ENCODE assay signal across 1 cellular context in the genomic region with DNA sequence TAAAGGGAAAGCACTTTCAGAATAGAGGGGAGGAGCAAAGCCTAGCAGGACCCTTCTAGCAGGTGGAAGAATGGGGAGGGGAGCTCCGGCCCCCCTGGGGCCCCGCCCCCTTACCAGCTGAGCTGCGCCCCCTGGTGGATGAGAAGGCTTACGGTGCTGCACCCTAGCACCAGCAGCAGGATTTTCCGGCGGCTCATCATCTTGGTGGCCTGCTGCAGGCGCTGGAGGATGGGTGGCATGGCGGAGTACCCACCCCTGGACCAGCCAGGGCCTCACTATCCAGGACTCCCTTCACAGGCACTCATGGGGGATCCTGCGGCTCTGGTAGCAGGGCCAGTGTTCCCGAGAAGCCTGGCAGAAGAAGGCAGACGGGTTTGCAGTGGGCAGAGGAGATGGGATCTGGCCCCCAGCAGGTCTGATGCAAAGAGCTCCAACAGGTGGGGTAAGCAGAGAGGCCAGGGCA.
TF ChIP-seq lines count a peak whose summit lies in the region.

No MANE protein-coding gene starts in this region.

TF ChIP-seq in GM12878, 131 proteins besides CTCF, POLR2A, EP300 and RAD21:
- TF ChIP-seq NBN (IDR thresholded peaks at IDR 0.05) (0 out of 2 replicates have a peak, but pooled peaks have one; percentile 49), TCF3 (IDR thresholded peaks at IDR 0.05; ENCODE audit: borderline replicate concordance, insufficient read depth, low read depth, low read length) (0 out of 2 replicates have a peak, but pooled peaks have one; percentile 16), RELA (IDR thresholded peaks at IDR 0.05; ENCODE audit: borderline replicate concordance, partially characterized antibody) (peak; percentile 19), EGR1 (IDR thresholded peaks at IDR 0.05; ENCODE audit: borderline replicate concordance in 1 of 2, low read depth in 2 of 2, low read length in 2 of 2) (0 out of 3 replicates have a peak, but pooled peaks of 1 of the 2 experiments have one; percentile 20), YY1 (IDR thresholded peaks at IDR 0.05; ENCODE audit: low read depth, low read length) (peak; percentile 63; the same call in 1 of the 2 replicates), SP1 (IDR thresholded peaks at IDR 0.05; ENCODE audit: low read depth, low read length) (peak; percentile 42), NR2C1 (IDR thresholded peaks at IDR 0.05) (no peak), RCOR1 (conservative IDR thresholded peaks at IDR 0.05; ENCODE audit: low read depth, low read length) (0 out of 2 replicates have a peak, but pooled peaks have one; percentile 44), CREM (IDR thresholded peaks at IDR 0.05; ENCODE audit: low read depth) (0 out of 2 replicates have a peak, but pooled peaks have one; percentile 20), GABPA (IDR thresholded peaks at IDR 0.05; ENCODE audit: low read depth) (no peak), SMC3 (IDR thresholded peaks at IDR 0.05; ENCODE audit: borderline replicate concordance, low read length) (peak; percentile 62; the same call in 1 of the 2 replicates)
- TF ChIP-seq, protein P1, sequence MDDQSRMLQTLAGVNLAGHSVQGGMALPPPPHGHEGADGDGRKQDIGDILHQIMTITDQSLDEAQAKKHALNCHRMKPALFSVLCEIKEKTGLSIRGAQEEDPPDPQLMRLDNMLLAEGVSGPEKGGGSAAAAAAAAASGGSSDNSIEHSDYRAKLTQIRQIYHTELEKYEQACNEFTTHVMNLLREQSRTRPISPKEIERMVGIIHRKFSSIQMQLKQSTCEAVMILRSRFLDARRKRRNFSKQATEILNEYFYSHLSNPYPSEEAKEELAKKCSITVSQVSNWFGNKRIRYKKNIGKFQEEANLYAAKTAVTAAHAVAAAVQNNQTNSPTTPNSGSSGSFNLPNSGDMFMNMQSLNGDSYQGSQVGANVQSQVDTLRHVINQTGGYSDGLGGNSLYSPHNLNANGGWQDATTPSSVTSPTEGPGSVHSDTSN (IDR thresholded peaks at IDR 0.05; ENCODE audit: insufficient replicate concordance, low read depth, low read length), result no peak
